Comparison of ENCODE assay signal across 15 cellular contexts in genomic region chr3:116425126-116425525, GRCh38. TPM values are rescaled to one million over a fixed set of nuclear protein-coding genes. Genes with fewer than 3 reads are reported as not detected.
"Had no signal": no experiment of that assay in that cellular context is flagged by ENCODE, and none has a peak within 500 bp of the region (broad histone marks: within the 10 kb centered on the region; RNA-seq: fewer than 3 reads in every experiment).

No MANE protein-coding gene starts in this region.

- H3K4me1 Mint-ChIP-seq: naive B cell had no signal

- H3K27ac Mint-ChIP-seq: activated CD8-positive, alpha-beta T cell treated with anti-CD3 and anti-CD28 coated beads, Interleukin-2, amount 10 ng/mL, durations not matched to agents 7 days and 5 days; activated naive CD8-positive, alpha-beta T cell; activated T-cell treated with anti-CD3 and anti-CD28 coated beads, Interleukin-2, amount 50 U/mL, for 72 hours had no signal

- DNase-seq: activated CD8-positive, alpha-beta memory T cell treated with anti-CD3 and anti-CD28 coated beads, Interleukin-2, amount 50 U/mL, for 48 hours; activated CD8-positive, alpha-beta T cell treated with anti-CD3 and anti-CD28 coated beads, Interleukin-2, amount 10 ng/mL, durations not matched to agents 7 days and 5 days; activated gamma-delta T cell; activated T-cell treated with anti-CD3 and anti-CD28 coated beads, Interleukin-2, amount 50 U/mL, for 72 hours; amniotic stem cell; hippocampal formation; left lung; mammary epithelial cell; naive B cell; stimulated activated CD4-positive, alpha-beta T cell treated with anti-CD3 and anti-CD28 coated beads, Interleukin-1b, Interleukin-23, amount 100 ng/mL, for 48 hours; stomach; testis; upper lobe of right lung; WERI-Rb-1 had no signal

- H3K4me3 Mint-ChIP-seq: activated CD8-positive, alpha-beta T cell treated with anti-CD3 and anti-CD28 coated beads, Interleukin-2, amount 10 ng/mL, durations not matched to agents 7 days and 5 days; activated naive CD8-positive, alpha-beta T cell; activated T-cell treated with anti-CD3 and anti-CD28 coated beads, Interleukin-2, amount 50 U/mL, for 72 hours; naive B cell had no signal

- H3K36me3 Mint-ChIP-seq: activated naive CD8-positive, alpha-beta T cell; naive B cell had no signal

- H3K27me3 Mint-ChIP-seq: activated naive CD8-positive, alpha-beta T cell; naive B cell had no signal

RNA-seq across cellular contexts. Expression of gene LSAMP, which starts 20.2 kb away (rescaled TPM):
- total RNA-seq: activated CD8-positive, alpha-beta T cell treated with anti-CD3 and anti-CD28 coated beads, Interleukin-2, amount 10 ng/mL, durations not matched to agents 7 days and 5 days; activated T-cell treated with anti-CD3 and anti-CD28 coated beads, Interleukin-2, amount 50 U/mL, for 72 hours; mammary epithelial cell had no signal
